Comparison of ENCODE assay signal across 9 cellular contexts in the genomic region with DNA sequence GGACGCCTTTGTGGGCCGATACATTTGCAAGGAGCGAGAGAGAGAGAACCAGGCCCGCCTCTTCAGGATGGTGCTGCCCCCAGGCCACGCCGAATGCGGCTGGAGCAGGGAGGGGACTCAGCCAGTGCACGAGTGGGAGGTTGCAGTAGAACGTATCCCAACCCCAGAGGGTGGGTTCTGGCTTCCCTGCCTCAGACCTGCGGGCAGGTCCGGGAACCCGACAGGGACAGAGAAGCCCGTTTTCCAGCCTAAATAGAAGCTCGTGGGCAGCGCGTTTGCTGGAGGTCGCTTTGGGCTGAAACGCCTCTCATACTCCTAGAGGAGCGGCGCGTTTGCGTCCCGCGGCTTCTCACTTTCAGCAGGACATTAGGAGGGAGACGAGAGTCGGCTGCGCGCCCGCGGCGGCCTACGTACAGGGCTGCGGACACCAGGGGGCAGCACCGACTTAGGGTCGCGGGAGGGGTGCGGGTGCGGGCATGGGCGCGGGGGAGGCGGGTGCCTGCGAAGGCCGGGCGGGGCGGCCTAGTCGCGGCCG. TPM values are rescaled to one million over a fixed set of nuclear protein-coding genes. Genes with fewer than 3 reads are reported as not detected.
DNase-seq lines count a peak whose midpoint lies in the region; ATAC-seq and TF ChIP-seq lines count a peak whose summit lies in the region.
"Had no signal": no experiment of that assay in that cellular context is flagged by ENCODE, and none has a peak within 500 bp of the region (broad histone marks: within the 10 kb centered on the region; RNA-seq: fewer than 3 reads in every experiment).

No MANE protein-coding gene starts in this region.

- TF ChIP-seq CTCF in GM10248 (IDR thresholded peaks at IDR 0.05; ENCODE audit: control extremely low read depth, extremely low read depth, low read depth, missing control alignments) (peak; percentile 63), OCI-LY7 (conservative IDR thresholded peaks at IDR 0.05; ENCODE audit: low read length) (peak; percentile 75), type B pancreatic cell (conservative IDR thresholded peaks at IDR 0.05) (peak; percentile 70)

- no peak overlapping the region for H3K9ac ChIP-seq in trophoblast cell (ENCODE audit: low read length)

- CTCF ChIA-PET in GM10248 (lab: Yijun Ruan, JAX) (interaction anchor here (1.1 to 5.9 kb wide), 8 partner anchors 9 to 700 kb away, joined by 3 to 43 read pairs (median 3); no protein-coding TSS in a partner anchor), OCI-LY7 (lab: Charles Lee; ENCODE audit: unreplicated experiment) (no interaction called here)

- no peaks in the 10 kb centered on the region for H4K20me1 ChIP-seq in OCI-LY7 (ENCODE audit: insufficient read depth, low read length)

- peaks cover 3% of the 10 kb centered on the region for H3K36me3 Mint-ChIP-seq in type B pancreatic cell

- H3K79me2 ChIP-seq in OCI-LY7 (ENCODE audit: insufficient read depth, low read depth, low read length), result no peaks in the 10 kb centered on the region
- H3K79me2 ChIP-seq in trophoblast cell (ENCODE audit: control insufficient read depth, insufficient read depth, low read length, poor library complexity), result no peaks in the 10 kb centered on the region

- 0 out of 2 replicates have a peak overlapping the region, but pooled peaks have one; percentile 82 for H2AFZ ChIP-seq in OCI-LY7 (ENCODE audit: low read length)
- peak overlapping the region; percentile 37 for H2AFZ ChIP-seq in trophoblast cell (ENCODE audit: insufficient read depth, low read length, poor library complexity)

- no peak overlapping the region for H4K12ac ChIP-seq in trophoblast cell (ENCODE audit: low read depth, low read length)

- H3K4me1 ChIP-seq in OCI-LY7 (ENCODE audit: insufficient read depth, low read length, poor library complexity, severe bottlenecking) (peaks cover 16% of the 10 kb centered on the region), trophoblast cell (ENCODE audit: control insufficient read depth in 1 of 2, insufficient read depth in 2 of 2, low read length in 2 of 2) (peaks cover 2 to 17% of the 10 kb centered on the region in 2 experiments)

- intact Hi-C loops in OCI-LY7 (cut with micrococcal nuclease; ENCODE audit: unreplicated experiment), result loop anchor here (5.0 kb wide), 1 partner anchor 657 kb away; the partner anchor contains the start of gene MED13
- intact Hi-C loops in head of caudate nucleus (cut with DNase I), result loop anchor here (5.0 kb wide), 2 partner anchors 142 to 657 kb away; partner anchors contain the start of gene MED13

- no peaks in the 10 kb centered on the region for H3K9me2 ChIP-seq in OCI-LY7 (ENCODE audit: insufficient read depth, low read length)

- no peak overlapping the region for H3K18ac ChIP-seq in trophoblast cell (ENCODE audit: low read length)

- H3K9me3 ChIP-seq in OCI-LY7 (ENCODE audit: low read length) (no peaks in the 10 kb centered on the region), trophoblast cell (ENCODE audit: insufficient read depth, low read depth, low read length) (peaks cover 5% of the 10 kb centered on the region)

- peak overlapping the region; percentile 85 for H3K4me3 Mint-ChIP-seq in type B pancreatic cell

- no CpG with 5 or more reads among the region's 48 CpGs for WGBS in trophoblast cell (ENCODE audit: extremely low coverage, insufficient coverage, insufficient read length)

- BruUV-seq in OCI-LY7 (replicated peaks; lab: Mats Ljungman, UMichigan), result no TSS peak

- H3K27me3 Mint-ChIP-seq in type B pancreatic cell, result peaks cover 59% of the 10 kb centered on the region

- H4K91ac ChIP-seq in trophoblast cell (ENCODE audit: low read depth, low read length), result no peak overlapping the region

- H3K4me3 ChIP-seq in OCI-LY7 (ENCODE audit: low read depth, low read length, poor library complexity, severe bottlenecking), result peak overlapping the region; percentile 62
- H3K4me3 ChIP-seq in trophoblast cell (ENCODE audit: low read depth, low read length), result peak overlapping the region; percentile 50

- peaks cover 4% of the 10 kb centered on the region for H3K4me1 Mint-ChIP-seq in type B pancreatic cell (ENCODE audit: unreplicated experiment)

- no peak overlapping the region for H2AK5ac ChIP-seq in trophoblast cell (ENCODE audit: low read length)

- no peak overlapping the region for H2BK120ac ChIP-seq in trophoblast cell (ENCODE audit: insufficient read depth, low read length, poor library complexity)

- H4K8ac ChIP-seq in trophoblast cell (ENCODE audit: low read depth, low read length), result no peak overlapping the region

- no peak overlapping the region for H3K27ac ChIP-seq in OCI-LY7 (ENCODE audit: low read depth, low read length, poor library complexity, severe bottlenecking)
- H3K27ac ChIP-seq in trophoblast cell (ENCODE audit: low read depth, low read length), result no peak overlapping the region

- peaks cover 68% of the 10 kb centered on the region for H3K27me3 ChIP-seq in trophoblast cell (ENCODE audit: insufficient read depth, low read length)

- no peak overlapping the region for H3K23ac ChIP-seq in trophoblast cell (ENCODE audit: low read length)

- H3K36me3 ChIP-seq in OCI-LY7 (ENCODE audit: insufficient read depth, low read length), result no peaks in the 10 kb centered on the region
- no peaks in the 10 kb centered on the region for H3K36me3 ChIP-seq in trophoblast cell (ENCODE audit: control insufficient read depth in 1 of 2, insufficient read depth in 2 of 2, low read length in 2 of 2)

- POLR2A ChIA-PET in GM10248 (lab: Yijun Ruan, JAX) (no interaction called here), OCI-LY7 (lab: Charles Lee) (no interaction called here)

- peaks cover 8% of the 10 kb centered on the region for H3K79me1 ChIP-seq in trophoblast cell (ENCODE audit: low read length)

- DNase-seq in GM10248 (ENCODE audit: extremely low spot score), result peak; percentile 61
- DNase-seq in OCI-LY7 (ENCODE audit: low spot score), result peak; percentile 76
- peak; percentile 68 for DNase-seq in activated gamma-delta T cell treated with anti-CD3 and anti-CD28 coated beads, Interleukin-2, amount 50 U/mL, for 16 hours (ENCODE audit: low read depth)
- peak; percentile 51 to 91 (median 78) for DNase-seq in head of caudate nucleus
- peak; percentile 64 to 77 for DNase-seq in trophoblast cell
- DNase-seq in type B pancreatic cell (ENCODE audit: extremely low spot score, unreplicated experiment), result peak; percentile 87
- DNase-seq in NCI-H226, result no peak

- H3K4ac ChIP-seq in trophoblast cell (ENCODE audit: low read depth, low read length), result no peak overlapping the region

- H2BK12ac ChIP-seq in trophoblast cell (ENCODE audit: low read length), result no peak overlapping the region

- H2BK5ac ChIP-seq in trophoblast cell (ENCODE audit: low read depth, low read length, poor library complexity), result no peak overlapping the region

- H3K27ac Mint-ChIP-seq in type B pancreatic cell, result peak overlapping the region; percentile 46

- H3K9me3 Mint-ChIP-seq in type B pancreatic cell, result no peaks in the 10 kb centered on the region

- ATAC-seq in GM19397 (IDR thresholded peaks at IDR 0.05; ENCODE audit: unreplicated experiment), result no peak

- H3K4me2 ChIP-seq in OCI-LY7 (ENCODE audit: low read length) (peak overlapping the region; percentile 73), trophoblast cell (ENCODE audit: low read length) (peak overlapping the region; percentile 93)

- no peak overlapping the region for H3K14ac ChIP-seq in trophoblast cell (ENCODE audit: low read length)

RNA-seq across cellular contexts. Expression of gene TBX2, which starts 11.0 kb away (rescaled TPM):
- not detected in 2 replicates for total RNA-seq in OCI-LY7 (2014; rRNA removed; shearing (Covaris generic))
- total RNA-seq in OCI-LY7 (2022), result not detected in 2 replicates
- polyA plus RNA-seq in trophoblast cell (2013), result 2.7 and 3.0 TPM in 2 replicates
- 8.7 and 55.9 TPM in 2 replicates for total RNA-seq in type B pancreatic cell (ENCODE audit: low replicate concordance)
- total RNA-seq: T-helper 2 cell treated with Interferon-gamma antibody and Interleukin-4, amounts not matched to agents 100 ng/mL and 5 ng/mL, for 36 hours had no signal

RNA-seq across cellular contexts. Expression of gene TBX4, which starts 41.6 kb away (rescaled TPM):
- total RNA-seq in OCI-LY7 (2014; rRNA removed; shearing (Covaris generic)), result not detected in 2 replicates
- total RNA-seq in OCI-LY7 (2022) (not detected in 2 replicates), type B pancreatic cell (ENCODE audit: low replicate concordance) (0.45 and 1.8 TPM in 2 replicates)
- polyA plus RNA-seq in trophoblast cell (2013), result 0.93 and 0.97 TPM in 2 replicates
- total RNA-seq: T-helper 2 cell treated with Interferon-gamma antibody and Interleukin-4, amounts not matched to agents 100 ng/mL and 5 ng/mL, for 36 hours had no signal
